ENCODE assay signal across 23 cellular contexts in the genomic region with DNA sequence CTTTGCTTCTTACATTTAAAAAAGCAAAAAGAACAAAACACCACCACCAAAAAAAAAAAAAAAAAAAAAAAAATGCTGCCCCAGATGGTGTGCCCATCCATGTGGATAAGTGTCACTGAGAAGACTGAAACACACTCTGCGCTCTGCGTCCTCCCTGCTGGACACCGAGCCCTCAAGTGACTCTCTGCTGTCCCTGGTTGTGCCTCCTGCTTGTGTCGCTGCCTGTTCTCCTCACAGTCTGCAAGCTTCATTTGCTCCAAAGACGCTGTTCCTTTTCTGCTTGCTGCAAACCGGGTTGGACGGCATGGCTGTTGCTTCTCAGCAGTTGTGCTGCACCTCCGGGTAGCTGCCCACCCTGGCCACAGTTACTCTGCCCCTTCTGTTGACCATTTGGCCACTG.
"Had no signal": no experiment of that assay in that cellular context is flagged by ENCODE, and none has a peak within 500 bp of the region (broad histone marks: within the 10 kb centered on the region; RNA-seq: fewer than 3 reads in every experiment).

No MANE protein-coding gene starts in this region.

- H3K4me1 ChIP-seq: body of pancreas had no signal

- H3K27ac ChIP-seq: body of pancreas, SK-N-MC, VCaP had no signal

- H3K4me3 ChIP-seq: body of pancreas, SK-N-MC had no signal

- H3K4me1 Mint-ChIP-seq: activated CD4-positive, alpha-beta T cell treated with anti-CD3 and anti-CD28 coated beads for 36 hours had no signal

- H3K9me3 Mint-ChIP-seq: activated CD4-positive, alpha-beta memory T cell treated with anti-CD3 and anti-CD28 coated beads, Interleukin-2, amount 10 ng/mL, durations not matched to agents 7 days and 5 days; activated T-cell treated with anti-CD3 and anti-CD28 coated beads, Interleukin-2, amount 50 U/mL, for 72 hours had no signal

- H3K9me3 ChIP-seq: body of pancreas had no signal

- ATAC-seq: activated CD4-positive, alpha-beta T cell treated with anti-CD3 and anti-CD28 coated beads for 36 hours; activated T-cell treated with anti-CD3 and anti-CD28 coated beads, Interleukin-2, amount 50 U/mL, for 72 hours; body of pancreas; Panc1; Right ventricle myocardium inferior had no signal

- H3K27me3 Mint-ChIP-seq: activated CD4-positive, alpha-beta memory T cell treated with anti-CD3 and anti-CD28 coated beads, Interleukin-2, amount 10 ng/mL, durations not matched to agents 7 days and 5 days; activated CD4-positive, alpha-beta T cell treated with anti-CD3 and anti-CD28 coated beads for 36 hours had no signal

- H3K27me3 ChIP-seq: body of pancreas had no signal

- H3K27ac Mint-ChIP-seq: activated CD4-positive, alpha-beta memory T cell treated with anti-CD3 and anti-CD28 coated beads, Interleukin-2, amount 10 ng/mL, durations not matched to agents 7 days and 5 days; activated CD4-positive, alpha-beta T cell treated with anti-CD3 and anti-CD28 coated beads for 36 hours had no signal

- DNase-seq: activated CD4-positive, alpha-beta memory T cell treated with anti-CD3 and anti-CD28 coated beads, Interleukin-2, amount 10 ng/mL, durations not matched to agents 7 days and 5 days; activated CD4-positive, alpha-beta T cell treated with anti-CD3 and anti-CD28 coated beads for 36 hours; activated CD4-positive, alpha-beta T cell treated with anti-CD3 and anti-CD28 coated beads, Interleukin-2, amount 50 U/mL, for 1 hour; activated naive CD4-positive, alpha-beta T cell treated with anti-CD3 and anti-CD28 coated beads, Interleukin-2, amount 50 U/mL, for 16 hours; activated T-cell treated with anti-CD3 and anti-CD28 coated beads, Interleukin-2, amount 50 U/mL, for 72 hours; aorta; body of pancreas; central memory CD4-positive, alpha-beta T cell; Karpas-422; MM.1S; NCI-H1105 treated with DMSO at 0.1 percent for 48 hours; NCI-H1436 treated with DMSO at 0.1 percent for 48 hours; NCI-H1930; NCI-H510A treated with DMSO at 0.1 percent for 48 hours; NCI-H69; NK-92 treated with Interleukin-12 subunit alpha and Interleukin-12 subunit beta, amount 100 ng/mL, for 24 hours; OCI-M1; RPMI8226; T-helper 1 cell had no signal

- H3K4me3 Mint-ChIP-seq: activated CD4-positive, alpha-beta memory T cell treated with anti-CD3 and anti-CD28 coated beads, Interleukin-2, amount 10 ng/mL, durations not matched to agents 7 days and 5 days; activated CD4-positive, alpha-beta T cell treated with anti-CD3 and anti-CD28 coated beads for 36 hours; activated T-cell treated with anti-CD3 and anti-CD28 coated beads, Interleukin-2, amount 50 U/mL, for 72 hours had no signal
